In the genomic region with DNA sequence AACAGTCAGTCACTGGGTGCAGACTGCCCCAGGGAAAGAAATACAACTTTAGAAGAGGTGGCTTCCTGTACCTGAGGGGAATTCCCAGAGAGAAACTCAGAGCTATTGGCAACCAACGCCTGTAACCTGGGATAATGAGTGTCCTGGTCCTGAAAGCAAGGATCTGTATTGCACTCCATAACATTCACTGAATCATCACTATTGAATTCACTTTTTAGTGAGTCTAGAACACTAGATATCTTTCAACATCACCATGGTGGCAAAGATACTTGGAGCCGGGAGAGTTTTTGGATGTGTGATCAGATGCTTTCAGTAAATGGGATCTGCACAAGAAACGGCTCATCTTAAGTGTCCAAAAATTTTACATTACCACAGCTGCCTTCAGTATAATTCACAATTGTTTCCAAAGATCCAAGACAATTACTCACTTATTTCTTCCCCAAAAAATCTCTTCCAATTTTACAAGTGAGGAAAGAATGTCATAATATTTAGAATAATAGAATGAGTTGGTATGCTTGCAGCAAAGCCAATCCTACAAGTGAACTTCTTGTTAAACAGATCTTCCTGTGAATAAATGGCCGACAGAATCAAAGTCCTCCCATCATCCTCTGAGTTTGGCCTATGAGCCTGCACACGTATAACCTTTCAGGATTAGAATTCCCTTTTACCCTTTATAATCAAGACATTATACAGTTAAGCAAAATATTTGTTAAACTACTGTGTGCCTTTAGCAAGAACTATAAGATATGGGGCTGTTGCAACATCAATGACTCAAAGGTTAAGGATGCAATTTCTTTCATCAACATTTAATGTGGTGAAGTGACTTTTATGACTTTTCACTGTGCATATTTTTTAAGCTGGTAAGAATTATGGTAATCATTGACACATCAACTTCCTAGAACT, we compare ENCODE assay signal across 11 cellular contexts.
DNase-seq lines count a peak whose midpoint lies in the region; ATAC-seq, FAIRE-seq and TF ChIP-seq lines count a peak whose summit lies in the region.
"Had no signal": no experiment of that assay in that cellular context is flagged by ENCODE, and none has a peak within 500 bp of the region (broad histone marks: within the 10 kb centered on the region; RNA-seq: fewer than 3 reads in every experiment).

No MANE protein-coding gene starts in this region.

- intact Hi-C loops in PC-3 (cut with micrococcal nuclease): loop anchor here (5.0 kb wide), 1 partner anchor 148 kb away; no protein-coding TSS in a partner anchor
- intact Hi-C loops in pancreas (cut with DNase I): no loop called here
- intact Hi-C loops in dorsolateral prefrontal cortex (cut with DNase I): no loop called here

- H3K9me3 ChIP-seq in PC-3 (ENCODE audit: low read length) (peaks cover 12% of the 10 kb centered on the region; the same call in 1 of the 2 replicates), T-helper 17 cell (ENCODE audit: control insufficient read depth, low read length, poor library complexity, severe bottlenecking) (no peaks in the 10 kb centered on the region), pancreas (no peaks in the 10 kb centered on the region)

- H3K9me3 Mint-ChIP-seq in osteocyte (ENCODE audit: unreplicated experiment): peaks cover 7% of the 10 kb centered on the region
- peaks cover 9% of the 10 kb centered on the region for H3K9me3 Mint-ChIP-seq in stimulated activated effector memory CD8-positive, alpha-beta T cell treated with anti-CD3 and anti-CD28 coated beads, Interleukin-12 subunit alpha, Interleukin-12 subunit beta, amount 100 ng/mL, for 72 hours

- no peaks in the 10 kb centered on the region for H3F3A ChIP-seq in PC-3 (ENCODE audit: low read length, unreplicated experiment)

- peaks cover 33% of the 10 kb centered on the region for H3K4me1 Mint-ChIP-seq in osteocyte (ENCODE audit: unreplicated experiment)
- H3K4me1 Mint-ChIP-seq in stimulated activated effector memory CD8-positive, alpha-beta T cell treated with anti-CD3 and anti-CD28 coated beads, Interleukin-12 subunit alpha, Interleukin-12 subunit beta, amount 100 ng/mL, for 72 hours: no peaks in the 10 kb centered on the region
- H3K4me1 Mint-ChIP-seq in T-helper 17 cell: no peaks in the 10 kb centered on the region

- no peak overlapping the region for H3K9ac ChIP-seq in PC-3 (ENCODE audit: low read length)

- H2AFZ ChIP-seq in PC-3 (ENCODE audit: low read length): no peak overlapping the region

- TF ChIP-seq CTCF in PC-3 (conservative IDR thresholded peaks at IDR 0.05; ENCODE audit: low read depth, low read length) (no peak), epithelial cell of esophagus (IDR thresholded peaks at IDR 0.05; ENCODE audit: insufficient read depth, low read depth, low read length, missing control alignments) (no peak), osteocyte (IDR thresholded peaks at IDR 0.05) (no peak), pancreas (IDR thresholded peaks at IDR 0.05) (no peak), dorsolateral prefrontal cortex (IDR thresholded peaks at IDR 0.05 in 54 of 56, conservative IDR thresholded peaks at IDR 0.05 in 2 of 56; ENCODE audit: low read depth in 1 of 56, partially characterized antibody in 56 of 56) (no peak)

- H3K4me3 Mint-ChIP-seq in osteocyte (ENCODE audit: unreplicated experiment) (no peak overlapping the region), T-helper 17 cell (no peak overlapping the region)
- H3K4me3 Mint-ChIP-seq in stimulated activated effector memory CD8-positive, alpha-beta T cell treated with anti-CD3 and anti-CD28 coated beads, Interleukin-12 subunit alpha, Interleukin-12 subunit beta, amount 100 ng/mL, for 72 hours: no peak overlapping the region

- CTCF ChIA-PET in PC-3 (lab: Charles Lee): no interaction called here

- H3K27me3 Mint-ChIP-seq in osteocyte (ENCODE audit: unreplicated experiment) (no peaks in the 10 kb centered on the region), T-helper 17 cell (no peaks in the 10 kb centered on the region)

- no peaks in the 10 kb centered on the region for H3K9me2 ChIP-seq in PC-3 (replicated peaks; ENCODE audit: low read length)

- WGBS in pancreas, 2 donors: 47 to 64% methylated on average over 5 of the region's 5 CpGs

- H3K79me2 ChIP-seq in PC-3 (ENCODE audit: low read length): no peaks in the 10 kb centered on the region

- BruUV-seq in PC-3 (replicated peaks; lab: Mats Ljungman, UMichigan): no TSS peak

- peaks cover 3% of the 10 kb centered on the region; the same call in 1 of the 2 replicates for H3K36me3 ChIP-seq in PC-3 (ENCODE audit: low read depth, low read length)
- no peaks in the 10 kb centered on the region for H3K36me3 ChIP-seq in pancreas

- POLR2A ChIA-PET in PC-3 (lab: Charles Lee; ENCODE audit: unreplicated experiment): no interaction called here

- H3K4me1 ChIP-seq in PC-3 (ENCODE audit: insufficient read depth, low read length): peaks cover 17% of the 10 kb centered on the region; the same call in 1 of the 2 replicates
- no peaks in the 10 kb centered on the region for H3K4me1 ChIP-seq in pancreas

- DNase-seq in Daoy (ENCODE audit: low read depth): peak; percentile 17
- peak; percentile 86 for DNase-seq in PC-3
- peak; percentile 89 for DNase-seq in epithelial cell of esophagus (ENCODE audit: low read depth)
- DNase-seq in osteocyte (ENCODE audit: extremely low spot score, unreplicated experiment): no peak
- DNase-seq in stimulated activated effector memory CD8-positive, alpha-beta T cell treated with anti-CD3 and anti-CD28 coated beads, Interleukin-12 subunit alpha, Interleukin-12 subunit beta, amount 100 ng/mL, for 72 hours (ENCODE audit: low spot score in 2 of 2): no peak
- no peak for DNase-seq in T-helper 17 cell
- no peak for DNase-seq in pancreas
- DNase-seq in dorsolateral prefrontal cortex: no peak
- DNase-seq: activated CD4-positive, CD25-positive, alpha-beta regulatory T cell treated with anti-CD3 and anti-CD28 coated beads, Interleukin-2, amount 50 U/mL, for 72 hours; cerebellar nuclear complex; right cardiac atrium had no signal

- no peak for FAIRE-seq in pancreas (lab: Jason Lieb, UNC)

- no peak overlapping the region for H3K27ac ChIP-seq in PC-3 (ENCODE audit: low read length)
- H3K27ac ChIP-seq in pancreas: no peak overlapping the region
- no peak overlapping the region for H3K27ac ChIP-seq in dorsolateral prefrontal cortex

- no peak overlapping the region for H3K4me3 ChIP-seq in PC-3 (ENCODE audit: low read length)
- no peak overlapping the region for H3K4me3 ChIP-seq in epithelial cell of esophagus (ENCODE audit: low read length)
- H3K4me3 ChIP-seq in pancreas: no peak overlapping the region
- H3K4me3 ChIP-seq in dorsolateral prefrontal cortex: no peak overlapping the region

- H3K27ac Mint-ChIP-seq in osteocyte (ENCODE audit: unreplicated experiment) (peak overlapping the region; percentile 78), T-helper 17 cell (no peak overlapping the region)
- no peak overlapping the region for H3K27ac Mint-ChIP-seq in stimulated activated effector memory CD8-positive, alpha-beta T cell treated with anti-CD3 and anti-CD28 coated beads, Interleukin-12 subunit alpha, Interleukin-12 subunit beta, amount 100 ng/mL, for 72 hours

- ATAC-seq in PC-3: peak; percentile 73
- no peak for ATAC-seq in stimulated activated effector memory CD8-positive, alpha-beta T cell treated with anti-CD3 and anti-CD28 coated beads, Interleukin-12 subunit alpha, Interleukin-12 subunit beta, amount 100 ng/mL, for 72 hours
- ATAC-seq in T-helper 17 cell: no peak
- no peak for ATAC-seq in pancreas

- H3K27me3 ChIP-seq in PC-3 (ENCODE audit: low read length): no peaks in the 10 kb centered on the region
- H3K27me3 ChIP-seq in pancreas: no peaks in the 10 kb centered on the region
- H3K27me3 ChIP-seq in dorsolateral prefrontal cortex: no peaks in the 10 kb centered on the region

- peak overlapping the region; percentile 23; the same call in 1 of the 2 replicates for H3K4me2 ChIP-seq in PC-3 (ENCODE audit: low read length)

- peaks cover 16% of the 10 kb centered on the region for H3K36me3 Mint-ChIP-seq in osteocyte (ENCODE audit: unreplicated experiment)
- H3K36me3 Mint-ChIP-seq in stimulated activated effector memory CD8-positive, alpha-beta T cell treated with anti-CD3 and anti-CD28 coated beads, Interleukin-12 subunit alpha, Interleukin-12 subunit beta, amount 100 ng/mL, for 72 hours: no peaks in the 10 kb centered on the region
- H3K36me3 Mint-ChIP-seq in T-helper 17 cell (ENCODE audit: low read depth): no peaks in the 10 kb centered on the region

- no peaks in the 10 kb centered on the region for H4K20me1 ChIP-seq in PC-3 (ENCODE audit: low read length)

Comparison
In these comparisons a context has a peak if more than half of its experiments do, and no peak if none do; other contexts are left out.
1. DNase-seq: peak in Daoy (single experiment), PC-3 (single experiment) and epithelial cell of esophagus (single experiment); none in osteocyte (single experiment), stimulated activated effector memory CD8-positive, alpha-beta T cell treated with anti-CD3 and anti-CD28 coated beads, Interleukin-12 subunit alpha, Interleukin-12 subunit beta, amount 100 ng/mL, for 72 hours (0 of 2), T-helper 17 cell (0 of 3), pancreas (0 of 6) and dorsolateral prefrontal cortex (0 of 10).